Comparison of ENCODE assay signal across 1 cellular context in genomic region chr12:67288561-67288960, GRCh38.
TF ChIP-seq lines count a peak whose summit lies in the region.

No MANE protein-coding gene starts in this region.

TF ChIP-seq in K562, 482 proteins besides CTCF, POLR2A, EP300 and RAD21 (continued from another document):
- TF ChIP-seq, protein P1, sequence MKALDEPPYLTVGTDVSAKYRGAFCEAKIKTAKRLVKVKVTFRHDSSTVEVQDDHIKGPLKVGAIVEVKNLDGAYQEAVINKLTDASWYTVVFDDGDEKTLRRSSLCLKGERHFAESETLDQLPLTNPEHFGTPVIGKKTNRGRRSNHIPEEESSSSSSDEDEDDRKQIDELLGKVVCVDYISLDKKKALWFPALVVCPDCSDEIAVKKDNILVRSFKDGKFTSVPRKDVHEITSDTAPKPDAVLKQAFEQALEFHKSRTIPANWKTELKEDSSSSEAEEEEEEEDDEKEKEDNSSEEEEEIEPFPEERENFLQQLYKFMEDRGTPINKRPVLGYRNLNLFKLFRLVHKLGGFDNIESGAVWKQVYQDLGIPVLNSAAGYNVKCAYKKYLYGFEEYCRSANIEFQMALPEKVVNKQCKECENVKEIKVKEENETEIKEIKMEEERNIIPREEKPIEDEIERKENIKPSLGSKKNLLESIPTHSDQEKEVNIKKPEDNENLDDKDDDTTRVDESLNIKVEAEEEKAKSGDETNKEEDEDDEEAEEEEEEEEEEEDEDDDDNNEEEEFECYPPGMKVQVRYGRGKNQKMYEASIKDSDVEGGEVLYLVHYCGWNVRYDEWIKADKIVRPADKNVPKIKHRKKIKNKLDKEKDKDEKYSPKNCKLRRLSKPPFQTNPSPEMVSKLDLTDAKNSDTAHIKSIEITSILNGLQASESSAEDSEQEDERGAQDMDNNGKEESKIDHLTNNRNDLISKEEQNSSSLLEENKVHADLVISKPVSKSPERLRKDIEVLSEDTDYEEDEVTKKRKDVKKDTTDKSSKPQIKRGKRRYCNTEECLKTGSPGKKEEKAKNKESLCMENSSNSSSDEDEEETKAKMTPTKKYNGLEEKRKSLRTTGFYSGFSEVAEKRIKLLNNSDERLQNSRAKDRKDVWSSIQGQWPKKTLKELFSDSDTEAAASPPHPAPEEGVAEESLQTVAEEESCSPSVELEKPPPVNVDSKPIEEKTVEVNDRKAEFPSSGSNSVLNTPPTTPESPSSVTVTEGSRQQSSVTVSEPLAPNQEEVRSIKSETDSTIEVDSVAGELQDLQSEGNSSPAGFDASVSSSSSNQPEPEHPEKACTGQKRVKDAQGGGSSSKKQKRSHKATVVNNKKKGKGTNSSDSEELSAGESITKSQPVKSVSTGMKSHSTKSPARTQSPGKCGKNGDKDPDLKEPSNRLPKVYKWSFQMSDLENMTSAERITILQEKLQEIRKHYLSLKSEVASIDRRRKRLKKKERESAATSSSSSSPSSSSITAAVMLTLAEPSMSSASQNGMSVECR (CRISPR knock-in tag; IDR thresholded peaks at IDR 0.05), result no peak
- TF ChIP-seq MITF (IDR thresholded peaks at IDR 0.05), result no peak
- no peak for TF ChIP-seq KLF13 (tag; IDR thresholded peaks at IDR 0.05; ENCODE audit: borderline replicate concordance, low read depth)
- TF ChIP-seq SPI1 (IDR thresholded peaks at IDR 0.05; ENCODE audit: borderline replicate concordance, low read depth, low read length), result no peak
- TF ChIP-seq CBX3 (IDR thresholded peaks at IDR 0.05; ENCODE audit: borderline replicate concordance in 1 of 2, low read length in 2 of 2), result no peak
- TF ChIP-seq ZNF444 (CRISPR knock-in tag; IDR thresholded peaks at IDR 0.05), result no peak
- no peak for TF ChIP-seq ZNF316 (IDR thresholded peaks at IDR 0.05)
